ENCODE assay signal across 11 cellular contexts in the genomic region with DNA sequence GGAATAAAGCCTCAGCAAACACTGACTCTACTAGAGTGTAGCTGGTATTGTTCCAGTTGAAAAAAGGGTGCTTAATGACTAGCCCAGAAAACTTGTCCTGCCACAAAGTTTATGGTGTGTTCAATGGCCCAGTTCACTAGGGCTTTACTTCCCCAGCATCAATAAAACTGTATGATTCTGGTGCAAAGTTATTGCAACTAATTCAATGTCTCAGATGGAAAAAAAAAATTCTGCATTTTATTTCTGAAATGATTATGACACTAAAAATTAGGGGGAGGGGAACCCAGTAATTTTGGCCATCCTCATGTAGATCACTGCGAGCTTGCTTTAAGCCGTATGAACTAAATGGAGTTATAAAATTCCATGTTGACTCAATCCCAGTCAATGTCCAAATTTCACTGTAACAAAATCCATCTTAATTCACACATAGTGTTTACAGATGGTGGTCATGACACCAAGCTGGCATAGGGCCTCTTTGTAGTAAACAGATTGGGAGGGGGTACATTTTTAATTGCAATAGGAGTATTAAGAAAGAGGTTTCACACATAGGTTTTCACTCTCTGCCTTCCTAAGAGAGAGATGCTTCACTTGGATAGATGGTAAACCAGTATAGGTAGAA. TPM values are rescaled to one million over a fixed set of nuclear protein-coding genes. Genes with fewer than 3 reads are reported as not detected.
A peak's percentile ranks its signal among the peaks of the same experiment; 100 is the strongest.
DNase-seq lines count a peak whose midpoint lies in the region; ATAC-seq, FAIRE-seq and TF ChIP-seq lines count a peak whose summit lies in the region.
"Had no signal": no experiment of that assay in that cellular context is flagged by ENCODE, and none has a peak within 500 bp of the region (broad histone marks: within the 10 kb centered on the region; RNA-seq: fewer than 3 reads in every experiment).

No MANE protein-coding gene starts in this region.

- H3K27ac Mint-ChIP-seq in activated naive CD8-positive, alpha-beta T cell, result no peak overlapping the region

- H3K4me3 ChIP-seq in right cardiac atrium (ENCODE audit: low read length) (peak overlapping the region; percentile 59), liver (ENCODE audit: low read depth in 1 of 3, low read length in 3 of 3) (peak overlapping the region in 2 of 3 donors; percentile 42 to 55), psoas muscle (no peak overlapping the region)

- TF ChIP-seq RAD21 in liver (IDR thresholded peaks at IDR 0.05), result no peak

- H3K9me3 Mint-ChIP-seq in activated naive CD8-positive, alpha-beta T cell (ENCODE audit: low read depth), result no peaks in the 10 kb centered on the region

- H3K36me3 Mint-ChIP-seq in activated naive CD8-positive, alpha-beta T cell, result peaks cover 2% of the 10 kb centered on the region

- no peak overlapping the region for H3K9ac ChIP-seq in liver (ENCODE audit: low read depth in 1 of 2, low read length in 2 of 2)

- 96% methylated on average over 2 of the region's 2 CpGs for WGBS in right cardiac atrium
- WGBS in liver, result 44% methylated on average over 2 of the region's 2 CpGs
- WGBS in psoas muscle, 3 donors, result 96 to 100% (median 96%) methylated on average over 2 of the region's 2 CpGs

- TF ChIP-seq CTCF in liver (IDR thresholded peaks at IDR 0.05; ENCODE audit: low read depth, low read length, missing input control) (no peak), psoas muscle (IDR thresholded peaks at IDR 0.05) (no peak)

- intact Hi-C loops in right cardiac atrium (cut with DNase I), result no loop called here
- intact Hi-C loops in Right ventricle myocardium superior (cut with DNase I), result no loop called here
- intact Hi-C loops in psoas muscle (cut with DNase I), result no loop called here

- TF ChIP-seq POLR2A in GM12892 (IDR thresholded peaks at IDR 0.05; ENCODE audit: low read depth, low read length), result no peak

- no peaks in the 10 kb centered on the region for H3K27me3 Mint-ChIP-seq in activated naive CD8-positive, alpha-beta T cell

- H3K4me1 Mint-ChIP-seq in activated naive CD8-positive, alpha-beta T cell (ENCODE audit: low read depth), result peaks cover 23% of the 10 kb centered on the region

- peak overlapping the region; percentile 62 for H3K27ac ChIP-seq in right cardiac atrium (ENCODE audit: low read length)
- peak overlapping the region; percentile 75 for H3K27ac ChIP-seq in liver (ENCODE audit: low read depth in 1 of 2, low read length in 2 of 2)
- H3K27ac ChIP-seq in psoas muscle, result no peak overlapping the region

- H3K36me3 ChIP-seq in liver (ENCODE audit: control insufficient read depth in 4 of 4, insufficient read depth in 3 of 4, low read depth in 1 of 4, low read length in 3 of 4) (no peaks in the 10 kb centered on the region), psoas muscle (ENCODE audit: insufficient read depth in 1 of 2, low read depth in 1 of 2) (no peaks in the 10 kb centered on the region)

- H3K4me3 Mint-ChIP-seq in activated naive CD8-positive, alpha-beta T cell, result peak overlapping the region; percentile 76

- DNase-seq in right cardiac atrium (no peak), Right ventricle myocardium superior (no peak), GM12892 (ENCODE audit: insufficient read length) (no peak), HCEC 1CT (no peak), psoas muscle (no peak), DMS114 treated with DMSO at 0.1 percent for 48 hours (lab: John Stamatoyannopoulos, UW; ENCODE audit: unreplicated experiment) (no peak)
- DNase-seq: NCI-H1436 treated with DMSO at 0.1 percent for 48 hours had no signal

- H3K27me3 ChIP-seq in right cardiac atrium (ENCODE audit: control insufficient read depth, insufficient read depth) (no peaks in the 10 kb centered on the region), liver (ENCODE audit: control insufficient read depth in 4 of 4, insufficient read depth in 4 of 4, low read length in 3 of 4) (no peaks in the 10 kb centered on the region), psoas muscle (ENCODE audit: insufficient read depth in 3 of 3, low read length in 2 of 3) (no peaks in the 10 kb centered on the region)

- peaks cover 9% of the 10 kb centered on the region for H3K4me1 ChIP-seq in right cardiac atrium (ENCODE audit: control insufficient read depth, insufficient read depth, low read length)
- H3K4me1 ChIP-seq in liver (ENCODE audit: control insufficient read depth in 4 of 4, insufficient read depth in 4 of 4, low read length in 3 of 4), result peaks cover 8 to 39% (median 12%) of the 10 kb centered on the region in 4 donors
- no peaks in the 10 kb centered on the region for H3K4me1 ChIP-seq in psoas muscle

- FAIRE-seq in GM12892 (lab: Jason Lieb, UNC), result no peak
- FAIRE-seq: endothelial cell of umbilical vein, H1 had no signal

- ATAC-seq in right cardiac atrium (no peak), Right ventricle myocardium superior (ENCODE audit: poor library complexity) (no peak), psoas muscle (no peak)

- no peaks in the 10 kb centered on the region for H3K9me3 ChIP-seq in right cardiac atrium (ENCODE audit: control insufficient read depth, low read length)
- no peaks in the 10 kb centered on the region for H3K9me3 ChIP-seq in liver (ENCODE audit: control insufficient read depth in 4 of 4, low read length in 3 of 4)
- no peaks in the 10 kb centered on the region for H3K9me3 ChIP-seq in psoas muscle

TF ChIP-seq in liver, 16 proteins besides CTCF, POLR2A, EP300 and RAD21:
- TF ChIP-seq, protein P1, sequence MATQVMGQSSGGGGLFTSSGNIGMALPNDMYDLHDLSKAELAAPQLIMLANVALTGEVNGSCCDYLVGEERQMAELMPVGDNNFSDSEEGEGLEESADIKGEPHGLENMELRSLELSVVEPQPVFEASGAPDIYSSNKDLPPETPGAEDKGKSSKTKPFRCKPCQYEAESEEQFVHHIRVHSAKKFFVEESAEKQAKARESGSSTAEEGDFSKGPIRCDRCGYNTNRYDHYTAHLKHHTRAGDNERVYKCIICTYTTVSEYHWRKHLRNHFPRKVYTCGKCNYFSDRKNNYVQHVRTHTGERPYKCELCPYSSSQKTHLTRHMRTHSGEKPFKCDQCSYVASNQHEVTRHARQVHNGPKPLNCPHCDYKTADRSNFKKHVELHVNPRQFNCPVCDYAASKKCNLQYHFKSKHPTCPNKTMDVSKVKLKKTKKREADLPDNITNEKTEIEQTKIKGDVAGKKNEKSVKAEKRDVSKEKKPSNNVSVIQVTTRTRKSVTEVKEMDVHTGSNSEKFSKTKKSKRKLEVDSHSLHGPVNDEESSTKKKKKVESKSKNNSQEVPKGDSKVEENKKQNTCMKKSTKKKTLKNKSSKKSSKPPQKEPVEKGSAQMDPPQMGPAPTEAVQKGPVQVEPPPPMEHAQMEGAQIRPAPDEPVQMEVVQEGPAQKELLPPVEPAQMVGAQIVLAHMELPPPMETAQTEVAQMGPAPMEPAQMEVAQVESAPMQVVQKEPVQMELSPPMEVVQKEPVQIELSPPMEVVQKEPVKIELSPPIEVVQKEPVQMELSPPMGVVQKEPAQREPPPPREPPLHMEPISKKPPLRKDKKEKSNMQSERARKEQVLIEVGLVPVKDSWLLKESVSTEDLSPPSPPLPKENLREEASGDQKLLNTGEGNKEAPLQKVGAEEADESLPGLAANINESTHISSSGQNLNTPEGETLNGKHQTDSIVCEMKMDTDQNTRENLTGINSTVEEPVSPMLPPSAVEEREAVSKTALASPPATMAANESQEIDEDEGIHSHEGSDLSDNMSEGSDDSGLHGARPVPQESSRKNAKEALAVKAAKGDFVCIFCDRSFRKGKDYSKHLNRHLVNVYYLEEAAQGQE (IDR thresholded peaks at IDR 0.05), result no peak
- TF ChIP-seq EGR1 (IDR thresholded peaks at IDR 0.05; ENCODE audit: low read depth in 2 of 2) (no peak), HNF4A (conservative IDR thresholded peaks at IDR 0.05) (peak; percentile 26 to 27)
TF ChIP-seq in liver: peak in this region for 1.

RNA-seq across cellular contexts. Expression of a gene that starts 41.2 kb away (rescaled TPM):
- total RNA-seq in right cardiac atrium, result 10 to 100 TPM; 36.5 to 45.7 (median 44.0) TPM
- polyA plus RNA-seq in right cardiac atrium, result 9.6 TPM
- total RNA-seq in Right ventricle myocardium superior, result 27.9 TPM
- 10 to 100 TPM; 25.9 to 61.2 TPM for total RNA-seq in liver
- polyA plus RNA-seq in liver, result 10 to 100 TPM; 12.1 to 32.3 TPM
- polyA plus RNA-seq in GM12892 (2012; ENCODE audit: missing spikeins), result 0.28 TPM
- 10 to 100 TPM in 1 of 4 donors, 1 to 10 TPM in 3; 9.1 to 10.6 (median 9.3) TPM for total RNA-seq in psoas muscle
- 1 to 10 TPM; 3.2 to 4.6 (median 3.5) TPM for polyA plus RNA-seq in psoas muscle
